8 cellular contexts compared by ENCODE assay signal in genomic region chr19:6393074-6393981, GRCh38. TPM values are rescaled to one million over a fixed set of nuclear protein-coding genes. Genes with fewer than 3 reads are reported as not detected.
DNase-seq lines count a peak whose midpoint lies in the region; ATAC-seq and TF ChIP-seq lines count a peak whose summit lies in the region.

Gene GTF2F1, minus strand, starts transcription at chr19:6393164. Its CDS starts 169 bp downstream, at chr19:6392995.

- TF ChIP-seq POLR2A in Peyer's patch (IDR thresholded peaks at IDR 0.05) (peak; percentile 15 to 36), esophagus muscularis mucosa (IDR thresholded peaks at IDR 0.05; ENCODE audit: low read depth) (no peak)

- H3K27me3 ChIP-seq in KMS-11 (ENCODE audit: insufficient read depth, low read depth) (no peaks in the 10 kb centered on the region), Peyer's patch (no peaks in the 10 kb centered on the region), esophagus muscularis mucosa (no peaks in the 10 kb centered on the region)

- H2AFZ ChIP-seq in KMS-11 (ENCODE audit: low read depth), result peak within 1 kb of the TSS; percentile 97

- peak within 1 kb of the TSS; percentile 77 for H3K4me2 ChIP-seq in KMS-11

- intact Hi-C loops in esophagus muscularis mucosa (cut with DNase I), result no loop called here

- peak within 1 kb of the TSS; percentile 75 for H3K27ac ChIP-seq in KMS-11
- peak within 1 kb of the TSS; percentile 89 to 92 (median 90) for H3K27ac ChIP-seq in Peyer's patch
- H3K27ac ChIP-seq in esophagus muscularis mucosa (replicated peaks in 1 of 4), result peak within 1 kb of the TSS; percentile 92 to 95 (median 94)

- TF ChIP-seq CTCF in KMS-11 (conservative IDR thresholded peaks at IDR 0.05; ENCODE audit: low read depth, low read length) (no peak), Peyer's patch (IDR thresholded peaks at IDR 0.05) (peak in 4 of 6 experiments; percentile 14 to 40 (median 32)), esophagus muscularis mucosa (IDR thresholded peaks at IDR 0.05) (peak in 2 of 3 experiments; percentile 14 to 26)

- TF ChIP-seq EP300 in esophagus muscularis mucosa (IDR thresholded peaks at IDR 0.05), result no peak

- H4K20me1 ChIP-seq in KMS-11 (ENCODE audit: insufficient read depth), result no peaks in the 10 kb centered on the region

- no peaks in the 10 kb centered on the region for H3K9me3 ChIP-seq in Peyer's patch
- no peaks in the 10 kb centered on the region for H3K9me3 ChIP-seq in esophagus muscularis mucosa

- ATAC-seq in GM21619 (IDR thresholded peaks at IDR 0.05; ENCODE audit: unreplicated experiment), result peak; percentile 79

- 0% methylated on average over 9 of the region's 69 CpGs for whole genome bisulfite sequencing in esophagus muscularis mucosa

- DNase-seq in DMS153 treated with DMSO at 0.1 percent for 48 hours (lab: John Stamatoyannopoulos, UW; ENCODE audit: unreplicated experiment) (peak; percentile 88), Peyer's patch (peak; percentile 92 to 97 (median 93)), esophagus muscularis mucosa (ENCODE audit: extremely low spot score) (peak; percentile 98), myocyte (ENCODE audit: low read depth) (peak; percentile 98)
- peak; percentile 95 to 97 for DNase-seq in activated T-cell treated with anti-CD3 and anti-CD28 coated beads, Interleukin-2, amount 50 U/mL, for 48 hours
- peak; percentile 88 to 94 for DNase-seq in stimulated activated CD8-positive, alpha-beta memory T cell treated with anti-CD3 and anti-CD28 coated beads, Interleukin-7, amount 100 ng/mL, for 48 hours (ENCODE audit: extremely low read depth in 1 of 2, low read depth in 1 of 2)

- H3K36me3 ChIP-seq in KMS-11 (ENCODE audit: insufficient read depth) (no peaks in the 10 kb centered on the region; the same call in 1 of the 2 replicates), Peyer's patch (peaks cover 0 to 25% (median 0%) of the 10 kb centered on the region in 3 donors), esophagus muscularis mucosa (peaks cover 17 to 34% (median 24%) of the 10 kb centered on the region in 4 donors)

- H3K4me3 ChIP-seq in KMS-11 (IDR thresholded peaks at IDR 0.05; ENCODE audit: insufficient read depth, low read depth, low read length) (no peak within 1 kb of the TSS), Peyer's patch (peak within 1 kb of the TSS; percentile 64 to 82 (median 82)), esophagus muscularis mucosa (peak within 1 kb of the TSS; percentile 76 to 93 (median 76))

- peaks cover 12% of the 10 kb centered on the region for H3K4me1 ChIP-seq in KMS-11 (ENCODE audit: low read depth, poor library complexity, severe bottlenecking)
- peaks cover 0 to 13% (median 7%) of the 10 kb centered on the region in 4 donors for H3K4me1 ChIP-seq in Peyer's patch
- H3K4me1 ChIP-seq in esophagus muscularis mucosa, result peaks cover 9 to 35% (median 26%) of the 10 kb centered on the region in 4 donors

- peaks cover 13% of the 10 kb centered on the region; the same call in 1 of the 2 replicates for H3K79me2 ChIP-seq in KMS-11 (ENCODE audit: insufficient read depth, low read depth)

- H3K9ac ChIP-seq in KMS-11, result peak within 1 kb of the TSS; percentile 77

RNA-seq across cellular contexts. Expression of gene GTF2F1, which starts in this region (rescaled TPM):
- total RNA-seq in Peyer's patch (10 to 100 TPM; 36.3 to 97.4 (median 54.0) TPM), esophagus muscularis mucosa (10 to 100 TPM; 43.6 to 61.0 (median 56.8) TPM), myocyte (49.7 and 52.8 TPM in 2 replicates)
- polyA plus RNA-seq in myocyte (2012), result 61.7 TPM
